In the genomic region with DNA sequence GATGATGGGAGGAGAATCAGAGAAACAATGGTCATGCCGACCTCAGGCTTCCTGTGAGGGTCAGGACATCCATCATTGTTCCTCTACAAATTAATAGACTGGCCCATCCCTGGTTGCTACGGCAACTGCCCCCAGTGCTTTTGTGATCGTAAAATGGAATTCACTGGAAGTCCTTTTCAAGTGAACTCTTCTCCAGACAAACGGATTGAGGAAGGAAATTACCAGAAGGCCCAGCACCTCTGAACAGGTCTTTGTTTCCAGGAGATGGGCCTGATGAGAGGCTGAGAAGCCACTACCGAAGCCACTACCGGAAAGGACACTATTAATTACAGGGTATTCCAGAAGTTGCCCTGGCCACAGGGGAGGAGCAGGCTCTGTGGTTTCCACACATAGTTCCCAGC, we compare ENCODE assay signal across 14 cellular contexts.
DNase-seq lines count a peak whose midpoint lies in the region; ATAC-seq and TF ChIP-seq lines count a peak whose summit lies in the region.
"Had no signal": no experiment of that assay in that cellular context is flagged by ENCODE, and none has a peak within 500 bp of the region (broad histone marks: within the 10 kb centered on the region; RNA-seq: fewer than 3 reads in every experiment).

No MANE protein-coding gene starts in this region.

- H3K4me1 Mint-ChIP-seq in T-helper 2 cell treated with Interferon-gamma antibody and Interleukin-4, amounts not matched to agents 5 μg/mL and 100 μg/mL, for 36 hours (ENCODE audit: low read depth), result peaks cover 40% of the 10 kb centered on the region
- peaks cover 9% of the 10 kb centered on the region for H3K4me1 Mint-ChIP-seq in progenitor cell of endocrine pancreas (ENCODE audit: low read depth)
- H3K4me1 Mint-ChIP-seq in natural killer cell, result peaks cover 14 to 28% of the 10 kb centered on the region in 2 donors

- peak overlapping the region; percentile 42 for H3K27ac Mint-ChIP-seq in T-helper 2 cell treated with Interferon-gamma antibody and Interleukin-4, amounts not matched to agents 5 μg/mL and 100 μg/mL, for 36 hours
- H3K27ac Mint-ChIP-seq in progenitor cell of endocrine pancreas (peak overlapping the region; percentile 41), natural killer cell (peak overlapping the region in 1 of 2 donors; percentile 45)

- no peak overlapping the region for H3K4me3 Mint-ChIP-seq in T-helper 2 cell treated with Interferon-gamma antibody and Interleukin-4, amounts not matched to agents 5 μg/mL and 100 μg/mL, for 36 hours
- H3K4me3 Mint-ChIP-seq in progenitor cell of endocrine pancreas (ENCODE audit: low read depth) (no peak overlapping the region), natural killer cell (no peak overlapping the region)

- DNase-seq in T-helper 2 cell treated with Interferon-gamma antibody and Interleukin-4, amounts not matched to agents 5 μg/mL and 100 μg/mL, for 36 hours (ENCODE audit: low spot score), result no peak
- DNase-seq in T-helper 2 cell (no peak), NCI-H2227 (lab: John Stamatoyannopoulos, UW; ENCODE audit: unreplicated experiment) (peak; percentile 19), dermis blood vessel endothelial cell (peak; percentile 43), progenitor cell of endocrine pancreas (ENCODE audit: low spot score, unreplicated experiment) (no peak), natural killer cell (no peak)
- no peak for DNase-seq in stimulated activated CD4-positive, alpha-beta T cell treated with anti-CD3 and anti-CD28 coated beads, Interleukin-12 subunit alpha, Interleukin-12 subunit beta, amount 100 ng/mL, for 4 hours
- DNase-seq: activated CD8-positive, alpha-beta memory T cell treated with anti-CD3 and anti-CD28 coated beads, Interleukin-2, amount 50 U/mL, for 48 hours; amygdala; effector memory CD4-positive, alpha-beta T cell; glutamatergic neuron; Kasumi-1; RPMI8226 had no signal

- H3K9me3 Mint-ChIP-seq in T-helper 2 cell treated with Interferon-gamma antibody and Interleukin-4, amounts not matched to agents 5 μg/mL and 100 μg/mL, for 36 hours, result no peaks in the 10 kb centered on the region
- H3K9me3 Mint-ChIP-seq in progenitor cell of endocrine pancreas (ENCODE audit: low read depth) (no peaks in the 10 kb centered on the region), natural killer cell (no peaks in the 10 kb centered on the region)

- ATAC-seq in GM21825 (IDR thresholded peaks at IDR 0.05; ENCODE audit: unreplicated experiment) (no peak), natural killer cell (no peak)

- TF ChIP-seq CTCF in progenitor cell of endocrine pancreas (IDR thresholded peaks at IDR 0.05; ENCODE audit: unreplicated experiment), result no peak
- TF ChIP-seq CTCF in natural killer cell (IDR thresholded peaks at IDR 0.05), result no peak

- no peaks in the 10 kb centered on the region for H3K27me3 Mint-ChIP-seq in T-helper 2 cell treated with Interferon-gamma antibody and Interleukin-4, amounts not matched to agents 5 μg/mL and 100 μg/mL, for 36 hours (ENCODE audit: low read depth)
- H3K27me3 Mint-ChIP-seq in progenitor cell of endocrine pancreas (peaks cover 11% of the 10 kb centered on the region), natural killer cell (ENCODE audit: low read depth in 2 of 2) (no peaks in the 10 kb centered on the region)

- intact Hi-C loops in natural killer cell (cut with micrococcal nuclease), result no loop called here

- H3K36me3 Mint-ChIP-seq in T-helper 2 cell treated with Interferon-gamma antibody and Interleukin-4, amounts not matched to agents 5 μg/mL and 100 μg/mL, for 36 hours (ENCODE audit: low read depth), result peaks cover 3% of the 10 kb centered on the region
- no peaks in the 10 kb centered on the region for H3K36me3 Mint-ChIP-seq in progenitor cell of endocrine pancreas (ENCODE audit: insufficient read depth)
- H3K36me3 Mint-ChIP-seq in natural killer cell, result no peaks in the 10 kb centered on the region

Comparison
In these comparisons a context has a peak if more than half of its experiments do, and no peak if none do; other contexts are left out.
1. DNase-seq: peak in NCI-H2227 (single experiment) and dermis blood vessel endothelial cell (single experiment); none in T-helper 2 cell treated with Interferon-gamma antibody and Interleukin-4, amounts not matched to agents 5 μg/mL and 100 μg/mL, for 36 hours (single experiment), T-helper 2 cell (0 of 5), progenitor cell of endocrine pancreas (single experiment), stimulated activated CD4-positive, alpha-beta T cell treated with anti-CD3 and anti-CD28 coated beads, Interleukin-12 subunit alpha, Interleukin-12 subunit beta, amount 100 ng/mL, for 4 hours (single experiment) and natural killer cell (single experiment).